In the genomic region with DNA sequence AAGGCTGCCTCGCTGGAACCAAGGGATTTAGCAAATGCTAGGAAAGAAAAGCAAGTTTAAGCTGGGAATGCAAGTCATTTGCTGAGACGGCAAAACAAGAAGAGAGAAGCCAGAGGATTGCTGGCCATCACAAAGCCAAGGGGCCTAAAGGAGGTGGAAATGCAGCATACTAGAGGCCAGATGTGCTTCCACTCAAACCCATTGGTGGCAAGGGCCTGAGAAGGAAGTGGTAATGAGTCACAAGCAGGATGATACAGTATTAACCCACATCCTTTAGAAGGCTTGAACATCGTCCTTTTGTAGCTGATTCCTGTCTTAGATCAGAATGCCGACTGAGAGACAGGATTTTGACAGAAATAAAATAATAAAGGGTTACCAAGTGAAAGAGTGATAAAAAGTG, we compare ENCODE assay signal across 8 cellular contexts.
A peak's percentile ranks its signal among the peaks of the same experiment; 100 is the strongest.
DNase-seq lines count a peak whose midpoint lies in the region; ATAC-seq and TF ChIP-seq lines count a peak whose summit lies in the region.
"Had no signal": no experiment of that assay in that cellular context is flagged by ENCODE, and none has a peak within 500 bp of the region (broad histone marks: within the 10 kb centered on the region; RNA-seq: fewer than 3 reads in every experiment).

No MANE protein-coding gene starts in this region.

- no peaks in the 10 kb centered on the region for H3K27me3 ChIP-seq in osteoblast (ENCODE audit: insufficient read depth, low read length)

- intact Hi-C loops in activated T-helper 2 cell treated with anti-CD3 and anti-CD28 coated beads, Interferon-gamma antibody, Interleukin-2, Interleukin-4, amounts not matched to agents 10 μg/mL and 5 μg/mL and 100 μg/mL, durations not matched to agents 14 hours and 24 hours and 36 hours (cut with micrococcal nuclease): loop anchor here (2.0 kb wide), 1 partner anchor 106 kb away; no protein-coding TSS in a partner anchor

- H3K4me2 ChIP-seq in osteoblast (ENCODE audit: insufficient read depth, low read length): peak overlapping the region; percentile 49

- DNase-seq in activated T-helper 2 cell treated with anti-CD3 and anti-CD28 coated beads, Interferon-gamma antibody, Interleukin-2, Interleukin-4, amounts not matched to agents 10 μg/mL and 5 μg/mL and 100 μg/mL, durations not matched to agents 14 hours and 24 hours and 36 hours (ENCODE audit: low spot score): peak; percentile 15
- DNase-seq in osteoblast (ENCODE audit: insufficient read length, low spot score, missing footprints) (peak; percentile 73), iPS-NIHi7 (ENCODE audit: extremely low spot score) (no peak)
- DNase-seq in stimulated activated naive CD4-positive, alpha-beta T cell treated with Interleukin-2 at 50 U/mL for 16 hours (lab: John Stamatoyannopoulos, UW): no peak
- DNase-seq: trophoblast cell had no signal

- H3K4me1 Mint-ChIP-seq in activated T-helper 2 cell treated with anti-CD3 and anti-CD28 coated beads, Interferon-gamma antibody, Interleukin-2, Interleukin-4, amounts not matched to agents 10 μg/mL and 5 μg/mL and 100 μg/mL, durations not matched to agents 14 hours and 24 hours and 36 hours (ENCODE audit: low read depth): peaks cover 17% of the 10 kb centered on the region

- H3K79me2 ChIP-seq in osteoblast (ENCODE audit: insufficient read depth, low read length): peaks cover 85% of the 10 kb centered on the region

- peak overlapping the region; percentile 74 for H3K27ac ChIP-seq in osteoblast (ENCODE audit: low read depth, low read length)

- H3K36me3 Mint-ChIP-seq in activated T-helper 2 cell treated with anti-CD3 and anti-CD28 coated beads, Interferon-gamma antibody, Interleukin-2, Interleukin-4, amounts not matched to agents 10 μg/mL and 5 μg/mL and 100 μg/mL, durations not matched to agents 14 hours and 24 hours and 36 hours (ENCODE audit: low read depth): no peaks in the 10 kb centered on the region

- H3K4me3 Mint-ChIP-seq in activated T-helper 2 cell treated with anti-CD3 and anti-CD28 coated beads, Interferon-gamma antibody, Interleukin-2, Interleukin-4, amounts not matched to agents 10 μg/mL and 5 μg/mL and 100 μg/mL, durations not matched to agents 14 hours and 24 hours and 36 hours (ENCODE audit: low read depth): no peak overlapping the region

- H3K27ac Mint-ChIP-seq in activated T-helper 2 cell treated with anti-CD3 and anti-CD28 coated beads, Interferon-gamma antibody, Interleukin-2, Interleukin-4, amounts not matched to agents 10 μg/mL and 5 μg/mL and 100 μg/mL, durations not matched to agents 14 hours and 24 hours and 36 hours: no peak overlapping the region

- H3K27me3 Mint-ChIP-seq in activated T-helper 2 cell treated with anti-CD3 and anti-CD28 coated beads, Interferon-gamma antibody, Interleukin-2, Interleukin-4, amounts not matched to agents 10 μg/mL and 5 μg/mL and 100 μg/mL, durations not matched to agents 14 hours and 24 hours and 36 hours (ENCODE audit: low read depth): peaks cover 12% of the 10 kb centered on the region

- H3K4me1 ChIP-seq in osteoblast (ENCODE audit: insufficient read depth, low read length): peaks cover 26% of the 10 kb centered on the region

- no peaks in the 10 kb centered on the region for H3K36me3 ChIP-seq in osteoblast (ENCODE audit: insufficient read depth, low read length)

- ATAC-seq in GM19035 (IDR thresholded peaks at IDR 0.05; ENCODE audit: unreplicated experiment): peak; percentile 60
- ATAC-seq in HG03196 (IDR thresholded peaks at IDR 0.05; ENCODE audit: unreplicated experiment): peak; percentile 93
- ATAC-seq in GM19463 (IDR thresholded peaks at IDR 0.05; ENCODE audit: unreplicated experiment): no peak

- H3K4me3 ChIP-seq in osteoblast (ENCODE audit: insufficient read depth, low read length): peak overlapping the region; percentile 8

- H3K9me3 ChIP-seq in osteoblast (ENCODE audit: low read depth, low read length): no peaks in the 10 kb centered on the region

- H2AFZ ChIP-seq in osteoblast (ENCODE audit: low read length): peak overlapping the region; percentile 58

- no peak for TF ChIP-seq CTCF in osteoblast (IDR thresholded peaks at IDR 0.05; ENCODE audit: extremely low read depth, low read depth, low read length)

- no peaks in the 10 kb centered on the region for H3K9me3 Mint-ChIP-seq in activated T-helper 2 cell treated with anti-CD3 and anti-CD28 coated beads, Interferon-gamma antibody, Interleukin-2, Interleukin-4, amounts not matched to agents 10 μg/mL and 5 μg/mL and 100 μg/mL, durations not matched to agents 14 hours and 24 hours and 36 hours

- peaks cover 8% of the 10 kb centered on the region for H4K20me1 ChIP-seq in osteoblast (ENCODE audit: insufficient read depth, low read length)

Comparison
In these comparisons a context has a peak if more than half of its experiments do, and no peak if none do; other contexts are left out.
1. DNase-seq: peak in activated T-helper 2 cell treated with anti-CD3 and anti-CD28 coated beads, Interferon-gamma antibody, Interleukin-2, Interleukin-4, amounts not matched to agents 10 μg/mL and 5 μg/mL and 100 μg/mL, durations not matched to agents 14 hours and 24 hours and 36 hours (single experiment) and osteoblast (single experiment); none in stimulated activated naive CD4-positive, alpha-beta T cell treated with Interleukin-2 at 50 U/mL for 16 hours (single experiment) and iPS-NIHi7 (single experiment).